24 cellular contexts compared by ENCODE assay signal in genomic region chr13:65470781-65471180, GRCh38.
"Had no signal": no experiment of that assay in that cellular context is flagged by ENCODE, and none has a peak within 500 bp of the region (broad histone marks: within the 10 kb centered on the region; RNA-seq: fewer than 3 reads in every experiment).

No MANE protein-coding gene starts in this region.

- DNase-seq: activated CD4-positive, alpha-beta T cell treated with anti-CD3 and anti-CD28 coated beads, Interleukin-2, amount 50 U/mL, for 1 hour; activated CD4-positive, CD25-positive, alpha-beta regulatory T cell treated with anti-CD3 and anti-CD28 coated beads, Interleukin-2, amount 50 U/mL, for 72 hours; activated CD8-positive, alpha-beta T cell treated with anti-CD3 and anti-CD28 coated beads, Interleukin-2, amount 10 ng/mL, durations not matched to agents 7 days and 5 days; activated gamma-delta T cell treated with Interleukin-2 at 50 U/mL for 16 hours; activated T-cell treated with anti-CD3 and anti-CD28 coated beads, Interleukin-2, amount 50 U/mL, for 1 hour; cerebellar nuclear complex; cortex of kidney; endodermal cell; foreskin keratinocyte; left lung; naive thymus-derived CD8-positive, alpha-beta T cell; stimulated activated CD4-positive, alpha-beta T cell treated with anti-CD3 and anti-CD28 coated beads, Interleukin-15, amount 100 ng/mL, for 24 hours; stimulated activated CD8-positive, alpha-beta memory T cell treated with anti-CD3 and anti-CD28 coated beads, Interleukin-4, amount 100 ng/mL, for 48 hours; stimulated activated naive B cell treated with anti-CD40 and anti-IgM and Interleukin-4, amounts not matched to agents 10 μg/mL and 1 μg/mL and 100 μg/mL, for 72 hours; WERI-Rb-1 had no signal

- ATAC-seq: activated CD8-positive, alpha-beta T cell treated with anti-CD3 and anti-CD28 coated beads, Interleukin-2, amount 10 ng/mL, durations not matched to agents 7 days and 5 days; foreskin keratinocyte; left lung; naive thymus-derived CD8-positive, alpha-beta T cell; sciatic nerve; stimulated activated naive B cell treated with anti-CD40 and anti-IgM and Interleukin-4, amounts not matched to agents 10 μg/mL and 1 μg/mL and 100 μg/mL, for 72 hours had no signal

- H3K36me3 Mint-ChIP-seq: activated naive CD4-positive, alpha-beta T cell treated with anti-CD3 and anti-CD28 coated beads, Interleukin-2, amount 50 U/mL, for 24 hours; naive thymus-derived CD8-positive, alpha-beta T cell; neural progenitor cell; stimulated activated naive B cell treated with anti-CD40 and anti-IgM and Interleukin-4, amounts not matched to agents 10 μg/mL and 1 μg/mL and 100 μg/mL, for 72 hours; type B pancreatic cell had no signal

- H3K4me3 Mint-ChIP-seq: activated CD8-positive, alpha-beta T cell treated with anti-CD3 and anti-CD28 coated beads, Interleukin-2, amount 10 ng/mL, durations not matched to agents 7 days and 5 days; activated naive CD4-positive, alpha-beta T cell treated with anti-CD3 and anti-CD28 coated beads, Interleukin-2, amount 50 U/mL, for 24 hours; endodermal cell; naive thymus-derived CD8-positive, alpha-beta T cell; neural progenitor cell; stimulated activated naive B cell treated with anti-CD40 and anti-IgM and Interleukin-4, amounts not matched to agents 10 μg/mL and 1 μg/mL and 100 μg/mL, for 72 hours; type B pancreatic cell had no signal

- H3K27me3 Mint-ChIP-seq: activated naive CD4-positive, alpha-beta T cell treated with anti-CD3 and anti-CD28 coated beads, Interleukin-2, amount 50 U/mL, for 24 hours; naive thymus-derived CD8-positive, alpha-beta T cell; stimulated activated naive B cell treated with anti-CD40 and anti-IgM and Interleukin-4, amounts not matched to agents 10 μg/mL and 1 μg/mL and 100 μg/mL, for 72 hours; type B pancreatic cell had no signal

- H3K4me3 ChIP-seq: ascending aorta, left lung, lung, neural progenitor cell, smooth muscle cell, thoracic aorta, vagina had no signal

- H3K9me3 Mint-ChIP-seq: endodermal cell; neural progenitor cell; stimulated activated naive B cell treated with anti-CD40 and anti-IgM and Interleukin-4, amounts not matched to agents 10 μg/mL and 1 μg/mL and 100 μg/mL, for 72 hours had no signal

- H3K4me1 Mint-ChIP-seq: activated naive CD4-positive, alpha-beta T cell treated with anti-CD3 and anti-CD28 coated beads, Interleukin-2, amount 50 U/mL, for 24 hours; naive thymus-derived CD8-positive, alpha-beta T cell; neural progenitor cell; stimulated activated naive B cell treated with anti-CD40 and anti-IgM and Interleukin-4, amounts not matched to agents 10 μg/mL and 1 μg/mL and 100 μg/mL, for 72 hours had no signal

- H3K27ac Mint-ChIP-seq: activated CD8-positive, alpha-beta T cell treated with anti-CD3 and anti-CD28 coated beads, Interleukin-2, amount 10 ng/mL, durations not matched to agents 7 days and 5 days; activated naive CD4-positive, alpha-beta T cell treated with anti-CD3 and anti-CD28 coated beads, Interleukin-2, amount 50 U/mL, for 24 hours; endodermal cell; naive thymus-derived CD8-positive, alpha-beta T cell; neural progenitor cell; stimulated activated naive B cell treated with anti-CD40 and anti-IgM and Interleukin-4, amounts not matched to agents 10 μg/mL and 1 μg/mL and 100 μg/mL, for 72 hours; type B pancreatic cell had no signal
